Comparison of ENCODE assay signal across 21 cellular contexts in genomic region chr17:307295-307691, GRCh38. TPM values are rescaled to one million over a fixed set of nuclear protein-coding genes. Genes with fewer than 3 reads are reported as not detected.
DNase-seq lines count a peak whose midpoint lies in the region; ATAC-seq, FAIRE-seq and TF ChIP-seq lines count a peak whose summit lies in the region.
"Had no signal": no experiment of that assay in that cellular context is flagged by ENCODE, and none has a peak within 500 bp of the region (broad histone marks: within the 10 kb centered on the region; RNA-seq: fewer than 3 reads in every experiment).

No MANE protein-coding gene starts in this region.

- no peak overlapping the region for H2BK5ac ChIP-seq in H1 (ENCODE audit: low read depth, low read length)

- FAIRE-seq in H1 (lab: Jason Lieb, UNC), result no peak
- FAIRE-seq: D721Med, G401.6, GM18507 had no signal

- H2AFZ ChIP-seq in H1 (ENCODE audit: low read length), result no peak overlapping the region
- H2AFZ ChIP-seq: GM23248 had no signal

- WGBS in heart right ventricle, 2 donors, result 89 to 90% methylated on average over 14 to 16 of the region's 16 CpGs
- WGBS in H1 (ENCODE audit: extremely low coverage in 1 of 2, insufficient coverage in 1 of 2, insufficient read length in 1 of 2, insufficient replicate concordance in 2 of 2, low coverage in 1 of 2, low lambda C conversion rate in 2 of 2, missing lambda C conversion rate in 1 of 2), 2 experiments, result 84% methylated on average over 12 of the region's 16 CpGs; no CpG with 5 or more reads in 1 of the 2 experiments
- WGBS in spleen, 5 donors, result 82 to 96% (median 89%) methylated on average over 12 to 16 of the region's 16 CpGs

- no peak for TF ChIP-seq CTCF in heart right ventricle (IDR thresholded peaks at IDR 0.05)
- no peak for TF ChIP-seq CTCF in H1 (IDR thresholded peaks at IDR 0.05; ENCODE audit: control extremely low read depth in 1 of 3, insufficient read depth in 1 of 3, low read depth in 1 of 3, low read length in 3 of 3)
- TF ChIP-seq CTCF in mesothelial cell of epicardium (IDR thresholded peaks at IDR 0.05; ENCODE audit: unreplicated experiment), result no peak
- TF ChIP-seq CTCF in spleen (IDR thresholded peaks at IDR 0.05 in 8 of 11, conservative IDR thresholded peaks at IDR 0.05 in 3 of 11), result no peak

- H2BK120ac ChIP-seq in H1 (replicated peaks; ENCODE audit: low read depth, low read length), result no peak overlapping the region

- TF ChIP-seq POLR2A in H1 (IDR thresholded peaks at IDR 0.05; ENCODE audit: control extremely low read depth in 1 of 2, low read depth in 2 of 2, low read length in 2 of 2) (no peak), spleen (IDR thresholded peaks at IDR 0.05) (no peak)

- no peak for TF ChIP-seq RAD21 in H1 (IDR thresholded peaks at IDR 0.05 in 1 of 2, conservative IDR thresholded peaks at IDR 0.05 in 1 of 2; ENCODE audit: low read depth in 2 of 2, low read length in 2 of 2)

- H3K27ac ChIP-seq in heart right ventricle, result peak overlapping the region in 2 of 10 donors; percentile 37 to 76
- no peak overlapping the region for H3K27ac ChIP-seq in H1 (ENCODE audit: low read depth, low read length)
- H3K27ac ChIP-seq in spleen, result peak overlapping the region in 5 of 8 donors; percentile 38 to 57 (median 46)
- H3K27ac ChIP-seq: 22Rv1, GM23248 had no signal

- CTCF ChIA-PET in H1 (lab: Charles Lee; ENCODE audit: partially characterized antibody), result interaction anchor here (0.6 to 4.4 kb wide), 10 partner anchors 10 to 152 kb away, joined by 3 to 29 read pairs (median 6); no protein-coding TSS in a partner anchor

- DNase-seq in Right ventricle myocardium inferior (ENCODE audit: missing footprints) (peak; percentile 50), heart right ventricle (no peak), H1 (ENCODE audit: low read depth in 1 of 2, low spot score in 2 of 2) (no peak), mesothelial cell of epicardium (ENCODE audit: low spot score in 2 of 2, unreplicated experiment in 2 of 2) (no peak), spleen (peak; percentile 60), DMS 273 treated with DMSO at 0.1 percent for 48 hours (lab: John Stamatoyannopoulos, UW) (no peak), NCI-H226 (no peak), NCI-H524 treated with DMSO at 0.1 percent for 48 hours (lab: John Stamatoyannopoulos, UW) (no peak)
- DNase-seq: DMS79 treated with DMSO at 0.1 percent for 48 hours, KG1, NCI-H1436, NCI-H2029, NCI-H510A treated with DMSO at 0.1 percent for 48 hours had no signal

- no peaks in the 10 kb centered on the region for H3K36me3 ChIP-seq in heart right ventricle
- H3K36me3 ChIP-seq in H1 (ENCODE audit: control insufficient read depth in 2 of 4, insufficient read depth in 4 of 4, low read length in 3 of 4), result no peaks in the 10 kb centered on the region
- H3K36me3 ChIP-seq in spleen, result peaks cover 0 to 7% (median 0%) of the 10 kb centered on the region in 6 donors

- TF ChIP-seq EP300 in H1 (IDR thresholded peaks at IDR 0.05; ENCODE audit: borderline replicate concordance in 1 of 2, low read depth in 2 of 2, low read length in 2 of 2), result no peak

- peaks cover 16% of the 10 kb centered on the region for H3K4me1 Mint-ChIP-seq in mesothelial cell of epicardium
- H3K4me1 Mint-ChIP-seq: B cell; CD8-positive, alpha-beta memory T cell had no signal

- no peaks in the 10 kb centered on the region for H3K9me3 Mint-ChIP-seq in mesothelial cell of epicardium
- H3K9me3 Mint-ChIP-seq: CD8-positive, alpha-beta memory T cell had no signal

- H3K9me3 ChIP-seq in heart right ventricle (no peaks in the 10 kb centered on the region), H1 (ENCODE audit: insufficient read depth in 2 of 2, low read depth in 1 of 2, low read length in 1 of 2) (no peaks in the 10 kb centered on the region), spleen (no peaks in the 10 kb centered on the region)

- no peak overlapping the region for H3K4ac ChIP-seq in H1 (replicated peaks; ENCODE audit: insufficient read length, low read depth, low read length)

- no peaks in the 10 kb centered on the region for H3K36me3 Mint-ChIP-seq in mesothelial cell of epicardium

- H3K4me3 ChIP-seq in heart right ventricle (no peak overlapping the region), H1 (ENCODE audit: extremely low read depth in 1 of 4, insufficient read depth in 2 of 4, low read depth in 3 of 4, low read length in 4 of 4) (no peak overlapping the region), spleen (no peak overlapping the region)
- H3K4me3 ChIP-seq: GM23248 had no signal

- no peak overlapping the region for H3K56ac ChIP-seq in H1 (replicated peaks; ENCODE audit: insufficient read length, low read depth, low read length)

- no peak overlapping the region for H4K8ac ChIP-seq in H1 (ENCODE audit: extremely low read depth, insufficient read depth, low read length)

- H2BK12ac ChIP-seq in H1 (ENCODE audit: low read depth, low read length), result peak overlapping the region; percentile 71; the same call in 1 of the 2 replicates

- peak overlapping the region; percentile 84 for H3K27ac Mint-ChIP-seq in mesothelial cell of epicardium

- no peaks in the 10 kb centered on the region; the same call in 1 of the 2 replicates for H3K23me2 ChIP-seq in H1 (ENCODE audit: low read depth, low read length)

- no peaks in the 10 kb centered on the region for H3K27me3 Mint-ChIP-seq in mesothelial cell of epicardium (ENCODE audit: low read depth)
- H3K27me3 Mint-ChIP-seq: B cell; CD8-positive, alpha-beta memory T cell had no signal

- POLR2A ChIA-PET in H1 (lab: Charles Lee; ENCODE audit: partially characterized antibody), result interaction anchor here (1.3 kb wide), 1 partner anchor 128 kb away, joined by 4 read pairs; no protein-coding TSS in a partner anchor

- ATAC-seq in Right ventricle myocardium inferior (no peak), heart right ventricle (no peak)
- ATAC-seq: HCT116 had no signal

- no peak overlapping the region for H2BK20ac ChIP-seq in H1 (ENCODE audit: low read length)

- H3K27me3 ChIP-seq in heart right ventricle (peaks cover 0 to 33% (median 0%) of the 10 kb centered on the region in 7 donors), H1 (replicated peaks in 1 of 4; ENCODE audit: control insufficient read depth in 3 of 4, extremely low read depth in 1 of 4, insufficient read depth in 3 of 4, low read length in 3 of 4) (peaks cover 0 to 1% (median 0%) of the 10 kb centered on the region in 4 experiments; a peak in 1 of 7 replicates), spleen (replicated peaks in 1 of 7) (peaks cover 0 to 5% (median 0%) of the 10 kb centered on the region in 7 donors)

- H4K5ac ChIP-seq in H1 (ENCODE audit: insufficient read length, low read depth, low read length), result no peak overlapping the region

- H4K20me1 ChIP-seq in H1 (replicated peaks in 1 of 2; ENCODE audit: control insufficient read depth in 1 of 2, insufficient read depth in 2 of 2, low read length in 2 of 2), result no peaks in the 10 kb centered on the region

- no peak overlapping the region for H3K4me3 Mint-ChIP-seq in mesothelial cell of epicardium
- H3K4me3 Mint-ChIP-seq: B cell; CD8-positive, alpha-beta memory T cell had no signal

- no peak overlapping the region for H3K9ac ChIP-seq in H1 (replicated peaks in 1 of 4; ENCODE audit: extremely low read depth in 1 of 4, low read depth in 3 of 4, low read length in 3 of 4)
- H3K9ac ChIP-seq: GM23248 had no signal

- H3K14ac ChIP-seq in H1 (ENCODE audit: insufficient read length), result no peak overlapping the region

- H3K23ac ChIP-seq in H1 (ENCODE audit: insufficient read length), result no peak overlapping the region

- H3K79me1 ChIP-seq in H1 (ENCODE audit: low read depth, low read length), result no peaks in the 10 kb centered on the region

- H2AK5ac ChIP-seq in H1 (ENCODE audit: low read depth, low read length), result no peak overlapping the region

- H3K4me1 ChIP-seq in heart right ventricle, result peaks cover 2 to 37% (median 13%) of the 10 kb centered on the region in 9 donors
- H3K4me1 ChIP-seq in H1 (replicated peaks in 1 of 4; ENCODE audit: control insufficient read depth in 3 of 4, insufficient read depth in 4 of 4, low read length in 3 of 4), result peaks cover 4 to 30% (median 23%) of the 10 kb centered on the region in 4 experiments
- peaks cover 0 to 44% (median 23%) of the 10 kb centered on the region in 6 donors for H3K4me1 ChIP-seq in spleen

- H3K79me2 ChIP-seq in H1 (ENCODE audit: control insufficient read depth in 1 of 2, insufficient read depth in 2 of 2, low read length in 2 of 2), result no peaks in the 10 kb centered on the region

- intact Hi-C loops in Right ventricle myocardium inferior (cut with DNase I), result loop anchor here (5.0 kb wide), 1 partner anchor 125 kb away; the partner anchor contains the start of gene DOC2B
- intact Hi-C loops in heart right ventricle (cut with DNase I), result no loop called here
- intact Hi-C loops in spleen (cut with DNase I; ENCODE audit: low total_unique reads), result no loop called here

- H3K4me2 ChIP-seq in H1 (ENCODE audit: insufficient read depth in 1 of 2, low read depth in 2 of 2, low read length in 2 of 2), result no peak overlapping the region

- no peak overlapping the region for H4K91ac ChIP-seq in H1 (replicated peaks; ENCODE audit: insufficient read length, low read length)

- no peak overlapping the region for H3K18ac ChIP-seq in H1 (ENCODE audit: extremely low read depth, low read length)

- 0 out of 2 replicates have a peak overlapping the region, but pooled peaks have one; percentile 31 for H2BK15ac ChIP-seq in H1 (ENCODE audit: low read length)

TF ChIP-seq in H1, 55 proteins besides CTCF, POLR2A, EP300 and RAD21 (continues in another document):
- TF ChIP-seq SAP30 (IDR thresholded peaks at IDR 0.05; ENCODE audit: insufficient read depth, insufficient replicate concordance, low read length), result no peak
- no peak for TF ChIP-seq JUND (IDR thresholded peaks at IDR 0.05; ENCODE audit: low read length)
- TF ChIP-seq, protein P1, sequence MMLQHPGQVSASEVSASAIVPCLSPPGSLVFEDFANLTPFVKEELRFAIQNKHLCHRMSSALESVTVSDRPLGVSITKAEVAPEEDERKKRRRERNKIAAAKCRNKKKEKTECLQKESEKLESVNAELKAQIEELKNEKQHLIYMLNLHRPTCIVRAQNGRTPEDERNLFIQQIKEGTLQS (IDR thresholded peaks at IDR 0.05; ENCODE audit: insufficient read depth, low read depth, low read length), result no peak

RNA-seq across cellular contexts. Expression of gene RPH3AL, which starts 45.3 kb away (rescaled TPM):
- total RNA-seq in Right ventricle myocardium inferior (3.6 TPM), heart right ventricle (10 to 100 TPM in 1 of 10 donors, 1 to 10 TPM in 9; 3.6 to 11.1 (median 6.2) TPM), mesothelial cell of epicardium (13.6 to 16.9 TPM (median 15.4 TPM) in 3 replicates), spleen (100 to 1,000 TPM in 1 of 7 donors, 10 to 100 TPM in 6; 44.2 to 182 (median 58.6) TPM)
- polyA plus RNA-seq in heart right ventricle (1 to 10 TPM; 4.5 to 6.4 TPM), H1 (2011; rRNA removed) (5.8 and 10.7 TPM in 2 replicates), spleen (10 to 100 TPM in 1 of 3 donors, 1 to 10 TPM in 2; 4.8 to 27.1 (median 7.4) TPM)
- total RNA-seq in H1 (2021; fragmentation: NEBNext Ultra II Directional; extraction: Animal tissue kit (Norgen Biotek cat#: 25700)), result 5.6 and 6.1 TPM in 2 replicates
- 6.1 TPM for polyA plus RNA-seq in H1 (2011; cell fraction: cytosol; rRNA removed)
- polyA plus RNA-seq in H1 (2011; cell fraction: nucleus; rRNA removed), result 8.3 TPM
- 4.1 to 6.5 TPM (median 4.9 TPM) in 4 replicates for polyA plus RNA-seq in H1 (2012, experiment 1 of 2)
- 6.6 TPM for polyA plus RNA-seq in H1 (2012, experiment 2 of 2)
- 3.9 TPM for polyA plus RNA-seq in H1 (2013, experiment 1 of 2)
- polyA plus RNA-seq in H1 (2013, experiment 2 of 2), result 4.0 TPM
- polyA minus RNA-seq in H1 (2011; rRNA and poly(A)+ RNA removed), result 2.3 and 2.7 TPM in 2 replicates
- polyA minus RNA-seq in H1 (2011; cell fraction: cytosol; rRNA and poly(A)+ RNA removed), result 4.3 TPM
- polyA minus RNA-seq in H1 (2011; cell fraction: nucleus; rRNA and poly(A)+ RNA removed), result 9.9 TPM

Comparison
In these comparisons a context has a peak if more than half of its experiments do, and no peak if none do; other contexts are left out.
1. DNase-seq: peak in Right ventricle myocardium inferior (single experiment) and spleen (single experiment); none in heart right ventricle (0 of 2), H1 (0 of 2), mesothelial cell of epicardium (0 of 2), DMS 273 treated with DMSO at 0.1 percent for 48 hours (single experiment), NCI-H226 (single experiment) and NCI-H524 treated with DMSO at 0.1 percent for 48 hours (single experiment).